ENCODE assay signal across 11 cellular contexts in genomic region chr13:45142440-45143345, GRCh38. TPM values are rescaled to one million over a fixed set of nuclear protein-coding genes. Genes with fewer than 3 reads are reported as not detected.
DNase-seq lines count a peak whose midpoint lies in the region; ATAC-seq and TF ChIP-seq lines count a peak whose summit lies in the region.
"Had no signal": no experiment of that assay in that cellular context is flagged by ENCODE, and none has a peak within 500 bp of the region (broad histone marks: within the 10 kb centered on the region; RNA-seq: fewer than 3 reads in every experiment).

No MANE protein-coding gene starts in this region.

- DNase-seq in GM23338 (ENCODE audit: low spot score) = no peak
- no peak for DNase-seq in Panc1 (ENCODE audit: low read depth, low spot score)
- no peak for DNase-seq in sigmoid colon
- DNase-seq in DMS 273 treated with DMSO at 0.1 percent for 48 hours (lab: John Stamatoyannopoulos, UW) = no peak

- CTCF ChIA-PET in Panc1 (lab: Charles Lee) = interaction anchor here (0.7 kb wide), 1 partner anchor 251 kb away, joined by 3 read pairs; no protein-coding TSS in a partner anchor

- no peak for TF ChIP-seq POLR2A in sigmoid colon (IDR thresholded peaks at IDR 0.05)

- no peaks in the 10 kb centered on the region for H3K9me3 Mint-ChIP-seq in GM23338
- H3K9me3 Mint-ChIP-seq: activated T-helper 2 cell treated with anti-CD3 and anti-CD28 coated beads, Interferon-gamma antibody, Interleukin-2, Interleukin-4, amounts not matched to agents 10 μg/mL and 5 μg/mL and 100 μg/mL, durations not matched to agents 14 hours and 24 hours and 36 hours had no signal

- H3K9me2 ChIP-seq in GM23338 (ENCODE audit: insufficient read depth) = no peaks in the 10 kb centered on the region

- peaks cover 3% of the 10 kb centered on the region; the same call in 1 of the 2 replicates for H4K20me1 ChIP-seq in GM23338 (replicated peaks; ENCODE audit: insufficient read depth)

- no peak overlapping the region for H3K4me2 ChIP-seq in GM23338

- peak overlapping the region; percentile 72 for H3K27ac Mint-ChIP-seq in GM23338
- H3K27ac Mint-ChIP-seq: activated T-helper 2 cell treated with anti-CD3 and anti-CD28 coated beads, Interferon-gamma antibody, Interleukin-2, Interleukin-4, amounts not matched to agents 10 μg/mL and 5 μg/mL and 100 μg/mL, durations not matched to agents 14 hours and 24 hours and 36 hours had no signal

- H3K4me3 ChIP-seq in GM23338 = no peak overlapping the region
- H3K4me3 ChIP-seq in Panc1 (ENCODE audit: low read depth in 2 of 2, low read length in 2 of 2) = no peak overlapping the region
- H3K4me3 ChIP-seq in sigmoid colon = no peak overlapping the region

- peaks cover 80% of the 10 kb centered on the region for H3K79me2 ChIP-seq in GM23338 (replicated peaks; ENCODE audit: insufficient read depth)

- in situ Hi-C loops in Panc1 (cut with HindIII; ENCODE audit: low pct_unique_long_range_greater_than_20kb, low sequenced_read_pairs) = no loop called here

- ATAC-seq in GM23338 (no peak), Panc1 (peak; percentile 88), esophagus mucosa (peak; percentile 44), GM21367 (IDR thresholded peaks at IDR 0.05; ENCODE audit: unreplicated experiment) (no peak), HG03280 (IDR thresholded peaks at IDR 0.05; ENCODE audit: unreplicated experiment) (no peak), HG02623 (IDR thresholded peaks at IDR 0.05; ENCODE audit: unreplicated experiment) (no peak)

- peaks cover 4% of the 10 kb centered on the region for H3K27me3 Mint-ChIP-seq in GM23338 (ENCODE audit: insufficient read depth, low read depth, poor library complexity)

- H3K27me3 ChIP-seq in GM23338 (ENCODE audit: insufficient read depth) (no peaks in the 10 kb centered on the region), Panc1 (ENCODE audit: control insufficient read depth, insufficient read depth, low read length) (no peaks in the 10 kb centered on the region), sigmoid colon (no peaks in the 10 kb centered on the region)

- intact Hi-C loops in Panc1 (cut with micrococcal nuclease; ENCODE audit: unreplicated experiment) (no loop called here), sigmoid colon (cut with DNase I) (no loop called here)

- H2AFZ ChIP-seq in GM23338 = no peak overlapping the region

- no TSS peak for BruUV-seq in Panc1 (replicated peaks; lab: Mats Ljungman, UMichigan)

- no peaks in the 10 kb centered on the region for H3F3A ChIP-seq in GM23338 (replicated peaks; ENCODE audit: low read depth)

- TF ChIP-seq EP300 in sigmoid colon (IDR thresholded peaks at IDR 0.05) = no peak

- H3K4me1 ChIP-seq in GM23338 (ENCODE audit: insufficient read depth) (peaks cover 4% of the 10 kb centered on the region; the same call in 1 of the 2 replicates), Panc1 (ENCODE audit: control insufficient read depth, insufficient read depth, low read length) (peaks cover 25% of the 10 kb centered on the region), sigmoid colon (peaks cover 0 to 23% (median 0%) of the 10 kb centered on the region in 4 donors)

- H3K4me3 Mint-ChIP-seq in GM23338 = no peak overlapping the region

- TF ChIP-seq CTCF in GM23338 (conservative IDR thresholded peaks at IDR 0.05; ENCODE audit: low read depth in 2 of 2) = no peak
- no peak for TF ChIP-seq CTCF in Panc1 (IDR thresholded peaks at IDR 0.05)
- TF ChIP-seq CTCF in sigmoid colon (IDR thresholded peaks at IDR 0.05) = no peak

- 56 to 79% methylated on average over 4 of the region's 4 CpGs for WGBS in sigmoid colon, 2 donors

- H3K27ac ChIP-seq in GM23338 (ENCODE audit: low read depth) (no peak overlapping the region), Panc1 (ENCODE audit: low read length) (peak overlapping the region; percentile 87), sigmoid colon (peak overlapping the region in 3 of 4 donors; percentile 19 to 54 (median 46))

- H3K36me3 ChIP-seq in GM23338 (ENCODE audit: insufficient read depth) (no peaks in the 10 kb centered on the region), Panc1 (ENCODE audit: control insufficient read depth, insufficient read depth, low read length) (no peaks in the 10 kb centered on the region), sigmoid colon (peaks cover 0 to 8% (median 2%) of the 10 kb centered on the region in 4 donors)

- H3K9me3 ChIP-seq in Panc1 (ENCODE audit: control insufficient read depth, insufficient read depth, low read depth, low read length) (no peaks in the 10 kb centered on the region), sigmoid colon (no peaks in the 10 kb centered on the region)

- peaks cover 19% of the 10 kb centered on the region for H3K4me1 Mint-ChIP-seq in GM23338

- H3K36me3 Mint-ChIP-seq in GM23338 (ENCODE audit: low read depth) = peaks cover 19% of the 10 kb centered on the region

- POLR2A ChIA-PET in Panc1 (lab: Charles Lee) = interaction anchor here (0.6 kb wide), 2 partner anchors 11 to 37 kb away, joined by 3 read pairs; no protein-coding TSS in a partner anchor

TF ChIP-seq in GM23338, 12 proteins besides CTCF, POLR2A, EP300 and RAD21 (continues in another document):
- TF ChIP-seq ETS1 (IDR thresholded peaks at IDR 0.05) (no peak), EZH2phosphoT487 (IDR thresholded peaks at IDR 0.05; ENCODE audit: unreplicated experiment) (no peak), EZH2 (IDR thresholded peaks at IDR 0.05; ENCODE audit: low read depth, unreplicated experiment) (no peak), JUNB (IDR thresholded peaks at IDR 0.05; ENCODE audit: unreplicated experiment) (no peak)

RNA-seq across cellular contexts. Expression of gene GTF2F2, which starts 22.4 kb away (rescaled TPM):
- 37.1 and 42.1 TPM in 2 replicates for total RNA-seq in GM23338 (2014; rRNA removed; shearing (Covaris generic))
- polyA plus RNA-seq in GM23338 (2016; fragmentation: Nextera tagmentation; extraction: Ambion mirVana) = 72.0 and 75.6 TPM in 2 replicates
- total RNA-seq in Panc1 (2021; ENCODE audit: unreplicated experiment) = 21.7 TPM
- 10.0 TPM for polyA plus RNA-seq in Panc1 (2012; ENCODE audit: insufficient read length)
- 13.2 TPM for total RNA-seq in esophagus mucosa
- 10 to 100 TPM; 28.5 to 32.7 (median 30.1) TPM for total RNA-seq in sigmoid colon
- polyA plus RNA-seq in sigmoid colon = 10 to 100 TPM; 18.5 to 21.6 (median 20.6) TPM

RNA-seq across cellular contexts. Expression of gene KCTD4, which starts 58.2 kb away (rescaled TPM):
- total RNA-seq in GM23338 (2014; rRNA removed; shearing (Covaris generic)) = not detected in 2 replicates
- polyA plus RNA-seq in GM23338 (2016; fragmentation: Nextera tagmentation; extraction: Ambion mirVana) (0.24 and 0.26 TPM in 2 replicates), sigmoid colon (1 to 10 TPM in 1 of 3 donors, under 1 TPM in 2; 0.22 to 1.2 (median 0.60) TPM)
- total RNA-seq in Panc1 (2021; ENCODE audit: unreplicated experiment) (not detected), esophagus mucosa (not detected), sigmoid colon (1 to 10 TPM; 1.4 to 6.8 (median 2.2) TPM)
- not detected for polyA plus RNA-seq in Panc1 (2012; ENCODE audit: insufficient read length)
- total RNA-seq: activated T-helper 2 cell treated with anti-CD3 and anti-CD28 coated beads, Interferon-gamma antibody, Interleukin-2, Interleukin-4, amounts not matched to agents 10 μg/mL and 5 μg/mL and 100 μg/mL, durations not matched to agents 14 hours and 24 hours and 36 hours; lung microvascular endothelial cell; ureter had no signal

Comparison
In these comparisons a context has a peak if more than half of its experiments do, and no peak if none do; other contexts are left out.
1. ATAC-seq: peak in Panc1 (single experiment) and esophagus mucosa (single experiment); none in GM23338 (single experiment), GM21367 (single experiment), HG03280 (single experiment) and HG02623 (single experiment).